ENCODE assay signal across 8 cellular contexts in genomic region chr17:82449883-82450356, GRCh38. TPM values are rescaled to one million over a fixed set of nuclear protein-coding genes. Genes with fewer than 3 reads are reported as not detected.
A peak's percentile ranks its signal among the peaks of the same experiment; 100 is the strongest.
DNase-seq lines count a peak whose midpoint lies in the region; ATAC-seq and TF ChIP-seq lines count a peak whose summit lies in the region.

No MANE protein-coding gene starts in this region.

- H3K18ac ChIP-seq in IMR-90 (ENCODE audit: low read depth, low read length), result no peak overlapping the region

- peak overlapping the region; percentile 46; the same call in 1 of the 2 replicates for H4K91ac ChIP-seq in IMR-90 (ENCODE audit: insufficient read depth, low read depth, low read length)

- H2BK5ac ChIP-seq in IMR-90 (ENCODE audit: low read depth, low read length, poor library complexity, severe bottlenecking), result peak overlapping the region; percentile 93

- 92% methylated on average over 3 of the region's 18 CpGs; no CpG with 5 or more reads in 1 of the 2 experiments for WGBS in IMR-90 (ENCODE audit: extremely low coverage in 2 of 2, insufficient read length in 1 of 2), 2 experiments
- WGBS in hepatocyte (ENCODE audit: low lambda C conversion rate, missing lambda C conversion rate), result 82% methylated on average over 18 of the region's 18 CpGs

- H3K4me1 ChIP-seq in IMR-90 (ENCODE audit: control insufficient read depth, insufficient read depth, low read length), result peaks cover 11% of the 10 kb centered on the region; the same call in 1 of the 2 replicates
- peaks cover 10% of the 10 kb centered on the region for H3K4me1 ChIP-seq in hepatocyte (ENCODE audit: insufficient read depth)

- H3K9ac ChIP-seq in IMR-90 (ENCODE audit: low read depth, low read length), result peak overlapping the region; percentile 99

- H3K36me3 ChIP-seq in IMR-90 (ENCODE audit: control insufficient read depth, insufficient read depth, low read length), result peaks cover 16% of the 10 kb centered on the region
- H3K36me3 ChIP-seq in hepatocyte (replicated peaks; ENCODE audit: insufficient read depth, low read depth), result no peaks in the 10 kb centered on the region

- POLR2A ChIA-PET in IMR-90 (lab: Charles Lee; ENCODE audit: unreplicated experiment), result no interaction called here

- H3K79me1 ChIP-seq in IMR-90 (ENCODE audit: low read depth in 1 of 2, low read length in 2 of 2), result peaks cover 23 to 50% of the 10 kb centered on the region in 2 experiments

- no peaks in the 10 kb centered on the region for H3K27me3 ChIP-seq in IMR-90 (ENCODE audit: control insufficient read depth, insufficient read depth, low read length)
- H3K27me3 ChIP-seq in hepatocyte, result no peaks in the 10 kb centered on the region

- intact Hi-C loops in IMR-90 (cut with micrococcal nuclease), result no loop called here

- H4K5ac ChIP-seq in IMR-90 (ENCODE audit: low read depth, low read length), result peak overlapping the region; percentile 84

- H3K4ac ChIP-seq in IMR-90 (ENCODE audit: low read depth, low read length), result peak overlapping the region; percentile 76

- DNase-seq in IMR-90 (no peak), hepatocyte (ENCODE audit: low spot score) (no peak), GF-D8 (lab: John Stamatoyannopoulos, UW) (no peak), DMS153 (lab: John Stamatoyannopoulos, UW) (no peak)
- peak; percentile 30 for DNase-seq in activated T-helper 9 cell treated with anti-CD3 and anti-CD28 coated beads, Interleukin-2, amount 50 U/mL, for 16 hours (ENCODE audit: low read depth)
- DNase-seq in stimulated activated CD4-positive, alpha-beta T cell treated with anti-CD3 and anti-CD28 coated beads, Interleukin-1b, Interleukin-23, amount 100 ng/mL, for 4 hours (ENCODE audit: low read depth in 2 of 2), result peak; percentile 22 to 41

- CTCF ChIA-PET in IMR-90 (lab: Yijun Ruan, JAX), result no interaction called here

- H3K9me2 ChIP-seq in hepatocyte (replicated peaks; ENCODE audit: insufficient read depth), result no peaks in the 10 kb centered on the region

- H2BK120ac ChIP-seq in IMR-90 (ENCODE audit: low read depth, low read length), result no peak overlapping the region

- no peak overlapping the region for H2BK20ac ChIP-seq in IMR-90 (ENCODE audit: low read depth, low read length)

- dilution Hi-C loops in IMR-90 (cut with HindIII; ENCODE audit: low sequenced_read_pairs, unreplicated experiment), result no loop called here

- H3K79me2 ChIP-seq in hepatocyte, result peaks cover 16% of the 10 kb centered on the region

- peak overlapping the region; percentile 96 for H2AFZ ChIP-seq in IMR-90 (replicated peaks; ENCODE audit: low read length, poor library complexity)
- H2AFZ ChIP-seq in hepatocyte, result peak overlapping the region; percentile 66

- peak overlapping the region; percentile 92 for H3K14ac ChIP-seq in IMR-90 (replicated peaks; ENCODE audit: low read depth, low read length)

- H3K23ac ChIP-seq in IMR-90 (ENCODE audit: low read depth, low read length), result peak overlapping the region; percentile 63; the same call in 1 of the 2 replicates

- no peak for TF ChIP-seq POLR2A in IMR-90 (IDR thresholded peaks at IDR 0.05; ENCODE audit: low read depth, low read length)

- no peaks in the 10 kb centered on the region for H3K9me3 ChIP-seq in IMR-90 (ENCODE audit: control insufficient read depth, insufficient read depth, low read length)
- H3K9me3 ChIP-seq in hepatocyte (ENCODE audit: low read depth), result no peaks in the 10 kb centered on the region

- H3K4me2 ChIP-seq in IMR-90 (ENCODE audit: low read depth, low read length) (peak overlapping the region; percentile 67), hepatocyte (peak overlapping the region; percentile 88)

- peak overlapping the region; percentile 94 for H3K27ac ChIP-seq in C4-2B
- H3K27ac ChIP-seq in IMR-90 (ENCODE audit: insufficient read depth, low read length), result peak overlapping the region; percentile 95
- peak overlapping the region; percentile 85 for H3K27ac ChIP-seq in hepatocyte

- peak overlapping the region; percentile 96 for H2AK9ac ChIP-seq in IMR-90 (replicated peaks; ENCODE audit: low read depth, low read length, poor library complexity)

- peak overlapping the region; percentile 72 to 93; a peak in 2 of 4 replicates for H4K8ac ChIP-seq in IMR-90 (ENCODE audit: low read depth in 2 of 2, low read length in 2 of 2)

- ATAC-seq in IMR-90 (ENCODE audit: low read depth) (no peak), GM18870 (IDR thresholded peaks at IDR 0.05; ENCODE audit: unreplicated experiment) (no peak)

- no peak overlapping the region; the same call in 2 of the 3 replicates for H2BK15ac ChIP-seq in IMR-90 (ENCODE audit: low read depth, low read length)

- H3K4me3 ChIP-seq in IMR-90 (ENCODE audit: insufficient read depth, low read depth, low read length), result peak overlapping the region; percentile 99
- peak overlapping the region; percentile 70 for H3K4me3 ChIP-seq in hepatocyte

- H3K56ac ChIP-seq in IMR-90 (ENCODE audit: extremely low read depth, insufficient read depth, low read length), result peak overlapping the region; percentile 29; the same call in 1 of the 2 replicates

- H4K20me1 ChIP-seq in IMR-90 (ENCODE audit: insufficient read depth, low read length) (peaks cover 8% of the 10 kb centered on the region), hepatocyte (ENCODE audit: insufficient read depth, poor library complexity, severe bottlenecking) (no peaks in the 10 kb centered on the region)

- peak overlapping the region; percentile 88 for H2AK5ac ChIP-seq in IMR-90 (ENCODE audit: low read depth, low read length)

- BruUV-seq in IMR-90 (replicated peaks; lab: Mats Ljungman, UMichigan), result no TSS peak

- 0 out of 2 replicates have a peak, but pooled peaks cover 8% of the 10 kb centered on the region for H3K9me1 ChIP-seq in IMR-90 (ENCODE audit: insufficient read depth, low read length)

- in situ Hi-C loops in IMR-90 (cut with MboI; ENCODE audit: low sequenced_read_pairs), result no loop called here

- no peak for TF ChIP-seq RAD21 in IMR-90 (IDR thresholded peaks at IDR 0.05; ENCODE audit: low read length)

- TF ChIP-seq CTCF in C4-2B (conservative IDR thresholded peaks at IDR 0.05) (no peak), IMR-90 (conservative IDR thresholded peaks at IDR 0.05; ENCODE audit: low read depth, low read length) (no peak), hepatocyte (IDR thresholded peaks at IDR 0.05; ENCODE audit: poor library complexity) (no peak)

TF ChIP-seq in IMR-90, 13 proteins besides CTCF, POLR2A, EP300 and RAD21:
- TF ChIP-seq CEBPB (IDR thresholded peaks at IDR 0.05; ENCODE audit: low read depth, low read length) (no peak), MXI1 (IDR thresholded peaks at IDR 0.05; ENCODE audit: borderline replicate concordance, low read depth, low read length) (no peak), NFE2L2 (IDR thresholded peaks at IDR 0.05; ENCODE audit: low read depth, low read length) (no peak), MAFK (IDR thresholded peaks at IDR 0.05; ENCODE audit: low read depth, low read length) (no peak), RFX5 (IDR thresholded peaks at IDR 0.05; ENCODE audit: low read depth, low read length) (no peak)

RNA-seq across cellular contexts. Expression of gene CYBC1, which starts 0.6 kb away (rescaled TPM):
- total RNA-seq in IMR-90 (2012; rRNA removed), result 61.1 and 75.1 TPM in 2 replicates
- 76.7 and 89.0 TPM in 2 replicates for polyA plus RNA-seq in IMR-90 (2012; rRNA removed)
- 84.4 and 115 TPM in 2 replicates for polyA plus RNA-seq in IMR-90 (2012; cell fraction: cytosol; rRNA removed)
- polyA plus RNA-seq in IMR-90 (2012; cell fraction: nucleus; rRNA removed; ENCODE audit: low replicate concordance), result 201 and 366 TPM in 2 replicates
- total RNA-seq in hepatocyte, result 61.9 and 64.6 TPM in 2 replicates
- polyA plus RNA-seq in hepatocyte, result 76.6 and 81.6 TPM in 2 replicates

RNA-seq across cellular contexts. Expression of gene NARF, which starts 8.6 kb away (rescaled TPM):
- total RNA-seq in IMR-90 (2012; rRNA removed) (70.8 and 83.7 TPM in 2 replicates), hepatocyte (43.9 and 54.9 TPM in 2 replicates)
- polyA plus RNA-seq in IMR-90 (2012; rRNA removed) (88.8 and 94.8 TPM in 2 replicates), hepatocyte (91.8 and 96.2 TPM in 2 replicates)
- polyA plus RNA-seq in IMR-90 (2012; cell fraction: cytosol; rRNA removed), result 72.3 and 101 TPM in 2 replicates
- 89.0 and 135 TPM in 2 replicates for polyA plus RNA-seq in IMR-90 (2012; cell fraction: nucleus; rRNA removed; ENCODE audit: low replicate concordance)

RNA-seq across cellular contexts. Expression of gene OGFOD3, which starts 31.5 kb away (rescaled TPM):
- total RNA-seq in IMR-90 (2012; rRNA removed) (24.4 and 25.3 TPM in 2 replicates), hepatocyte (30.5 and 33.4 TPM in 2 replicates)
- polyA plus RNA-seq in IMR-90 (2012; rRNA removed) (33.4 and 34.5 TPM in 2 replicates), hepatocyte (25.4 and 25.7 TPM in 2 replicates)
- 31.1 and 43.7 TPM in 2 replicates for polyA plus RNA-seq in IMR-90 (2012; cell fraction: cytosol; rRNA removed)
- 18.5 and 32.9 TPM in 2 replicates for polyA plus RNA-seq in IMR-90 (2012; cell fraction: nucleus; rRNA removed; ENCODE audit: low replicate concordance)

RNA-seq across cellular contexts. Expression of gene HEXD, which starts 31.8 kb away (rescaled TPM):
- 3.8 and 4.2 TPM in 2 replicates for total RNA-seq in IMR-90 (2012; rRNA removed)
- polyA plus RNA-seq in IMR-90 (2012; rRNA removed), result 9.2 and 9.5 TPM in 2 replicates
- polyA plus RNA-seq in IMR-90 (2012; cell fraction: cytosol; rRNA removed), result 5.6 and 10.0 TPM in 2 replicates
- 76.9 and 127 TPM in 2 replicates for polyA plus RNA-seq in IMR-90 (2012; cell fraction: nucleus; rRNA removed; ENCODE audit: low replicate concordance)
- 27.7 and 32.6 TPM in 2 replicates for total RNA-seq in hepatocyte
- polyA plus RNA-seq in hepatocyte, result 46.0 and 58.0 TPM in 2 replicates

Comparison
In these comparisons a context has a peak if more than half of its experiments do, and no peak if none do; other contexts are left out.
1. DNase-seq: peak in activated T-helper 9 cell treated with anti-CD3 and anti-CD28 coated beads, Interleukin-2, amount 50 U/mL, for 16 hours (single experiment) and stimulated activated CD4-positive, alpha-beta T cell treated with anti-CD3 and anti-CD28 coated beads, Interleukin-1b, Interleukin-23, amount 100 ng/mL, for 4 hours (2 of 2); none in IMR-90 (single experiment), hepatocyte (single experiment), GF-D8 (single experiment) and DMS153 (single experiment).
2. Peak in every context shown above with its lines, with median percentiles within 50 percentile points of each other: H3K27ac ChIP-seq.